In genomic region chr4:26434030-26434639, GRCh38 we compare ENCODE assay signal across 22 cellular contexts. TPM values are rescaled to one million over a fixed set of nuclear protein-coding genes. Genes with fewer than 3 reads are reported as not detected.
DNase-seq lines count a peak whose midpoint lies in the region; ATAC-seq, FAIRE-seq and TF ChIP-seq lines count a peak whose summit lies in the region.
"Had no signal": no experiment of that assay in that cellular context is flagged by ENCODE, and none has a peak within 500 bp of the region (broad histone marks: within the 10 kb centered on the region; RNA-seq: fewer than 3 reads in every experiment).

No MANE protein-coding gene starts in this region.

- intact Hi-C loops in vagina (cut with DNase I) = no loop called here

- H3K4me1 ChIP-seq in HEK293 (ENCODE audit: control insufficient read depth, insufficient read depth, low read length) (no peaks in the 10 kb centered on the region), vagina (no peaks in the 10 kb centered on the region)
- H3K4me1 ChIP-seq: colonic mucosa had no signal

- TF ChIP-seq POLR2A in vagina (IDR thresholded peaks at IDR 0.05) = no peak

- FAIRE-seq in G401.6 (lab: Jason Lieb, UNC) = peak; percentile 23
- peak; percentile 8 for FAIRE-seq in endometrium (lab: Jason Lieb, UNC)
- FAIRE-seq: D721Med had no signal

- TF ChIP-seq CTCF in HEK293 (tag by site-specific recombination; IDR thresholded peaks at IDR 0.05) (no peak), vagina (IDR thresholded peaks at IDR 0.05) (no peak)

- no peak for ATAC-seq in GM19035 (IDR thresholded peaks at IDR 0.05; ENCODE audit: unreplicated experiment)
- ATAC-seq: activated CD8-positive, alpha-beta T cell treated with anti-CD3 and anti-CD28 coated beads for 36 hours; natural killer cell; T-helper 17 cell had no signal

- H3K9me3 ChIP-seq in HEK293 (ENCODE audit: control insufficient read depth, insufficient read depth, low read depth, low read length) (no peaks in the 10 kb centered on the region), vagina (no peaks in the 10 kb centered on the region)
- H3K9me3 ChIP-seq: colonic mucosa, suprapubic skin had no signal

- CTCF ChIA-PET in HEK293 (lab: Yijun Ruan, JAX) = interaction anchor here (0.5 kb wide), 1 partner anchor 27 kb away, joined by 3 read pairs; no protein-coding TSS in a partner anchor

- H3K4me3 ChIP-seq in HEK293 (ENCODE audit: low read depth, low read length) = no peak overlapping the region
- no peak overlapping the region for H3K4me3 ChIP-seq in vagina
- H3K4me3 ChIP-seq: colonic mucosa, suprapubic skin had no signal

- peaks cover 4 to 52% of the 10 kb centered on the region in 2 experiments; a peak in 2 of 3 replicates for H3K36me3 ChIP-seq in HEK293 (ENCODE audit: control insufficient read depth in 2 of 2, insufficient read depth in 1 of 2, low read length in 2 of 2)
- peaks cover 0 to 24% of the 10 kb centered on the region in 2 donors for H3K36me3 ChIP-seq in vagina
- H3K36me3 ChIP-seq: colonic mucosa had no signal

- no peak overlapping the region for H3K27ac ChIP-seq in HEK293 (ENCODE audit: extremely low read depth, low read depth, low read length)
- no peak overlapping the region for H3K27ac ChIP-seq in vagina
- H3K27ac ChIP-seq: colonic mucosa, suprapubic skin, WERI-Rb-1 had no signal

- POLR2A ChIA-PET in HEK293 (lab: Yijun Ruan, JAX) = no interaction called here

- peak; percentile 54 for DNase-seq in myocyte (ENCODE audit: low read depth)
- no peak for DNase-seq in vagina (ENCODE audit: extremely low spot score in 2 of 2)
- no peak for DNase-seq in amniotic stem cell (lab: John Stamatoyannopoulos, UW)
- DNase-seq: activated CD8-positive, alpha-beta T cell treated with anti-CD3 and anti-CD28 coated beads for 36 hours; colonic mucosa; natural killer cell; NCI-H1092 treated with DMSO at 0.1 percent for 48 hours; NCI-H2081 treated with DMSO at 0.1 percent for 48 hours; NCI-H524 treated with DMSO at 0.1 percent for 48 hours; SHP77 treated with DMSO at 0.1 percent for 48 hours; stimulated activated CD8-positive, alpha-beta memory T cell treated with anti-CD3 and anti-CD28 coated beads, Interleukin-4, amount 100 ng/mL, for 48 hours; T-helper 17 cell; WERI-Rb-1 had no signal

- no peaks in the 10 kb centered on the region for H3K27me3 ChIP-seq in vagina
- H3K27me3 ChIP-seq: colonic mucosa, suprapubic skin had no signal

TF ChIP-seq in HEK293, 187 proteins besides CTCF, POLR2A, EP300 and RAD21:
- no peak for TF ChIP-seq ZFHX2 (tag by site-specific recombination; conservative IDR thresholded peaks at IDR 0.05)
- TF ChIP-seq ZNF223 (tag by site-specific recombination; IDR thresholded peaks at IDR 0.05) = no peak
- TF ChIP-seq ZNF664 (tag by site-specific recombination; IDR thresholded peaks at IDR 0.05) = peak; percentile 46; the same call in 1 of the 2 replicates
- no peak for TF ChIP-seq ZSCAN16 (tag by site-specific recombination; IDR thresholded peaks at IDR 0.05)
- no peak for TF ChIP-seq RBAK (tag by site-specific recombination; IDR thresholded peaks at IDR 0.05)
- TF ChIP-seq FEZF1 (tag by site-specific recombination; IDR thresholded peaks at IDR 0.05) = 0 out of 2 replicates have a peak, but pooled peaks have one; percentile 24
- TF ChIP-seq ZNF211 (tag by site-specific recombination; IDR thresholded peaks at IDR 0.05; ENCODE audit: low read depth) = no peak
- TF ChIP-seq HOXD13 (CRISPR knock-in tag; IDR thresholded peaks at IDR 0.05; ENCODE audit: borderline replicate concordance) = no peak
- TF ChIP-seq, protein P1, sequence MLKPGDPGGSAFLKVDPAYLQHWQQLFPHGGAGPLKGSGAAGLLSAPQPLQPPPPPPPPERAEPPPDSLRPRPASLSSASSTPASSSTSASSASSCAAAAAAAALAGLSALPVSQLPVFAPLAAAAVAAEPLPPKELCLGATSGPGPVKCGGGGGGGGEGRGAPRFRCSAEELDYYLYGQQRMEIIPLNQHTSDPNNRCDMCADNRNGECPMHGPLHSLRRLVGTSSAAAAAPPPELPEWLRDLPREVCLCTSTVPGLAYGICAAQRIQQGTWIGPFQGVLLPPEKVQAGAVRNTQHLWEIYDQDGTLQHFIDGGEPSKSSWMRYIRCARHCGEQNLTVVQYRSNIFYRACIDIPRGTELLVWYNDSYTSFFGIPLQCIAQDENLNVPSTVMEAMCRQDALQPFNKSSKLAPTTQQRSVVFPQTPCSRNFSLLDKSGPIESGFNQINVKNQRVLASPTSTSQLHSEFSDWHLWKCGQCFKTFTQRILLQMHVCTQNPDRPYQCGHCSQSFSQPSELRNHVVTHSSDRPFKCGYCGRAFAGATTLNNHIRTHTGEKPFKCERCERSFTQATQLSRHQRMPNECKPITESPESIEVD (tag by site-specific recombination; IDR thresholded peaks at IDR 0.05) = peak; percentile 50; the same call in 1 of the 2 replicates
- no peak for TF ChIP-seq ZNF561 (tag by site-specific recombination; IDR thresholded peaks at IDR 0.05; ENCODE audit: borderline replicate concordance)
- TF ChIP-seq ZNF777 (tag by site-specific recombination; IDR thresholded peaks at IDR 0.05; ENCODE audit: borderline replicate concordance) = no peak
- TF ChIP-seq TRIM28 (IDR thresholded peaks at IDR 0.05; ENCODE audit: borderline replicate concordance, low read length) = no peak
- 0 out of 2 replicates have a peak, but pooled peaks have one; percentile 36 for TF ChIP-seq ZNF558 (tag by site-specific recombination; IDR thresholded peaks at IDR 0.05)

RNA-seq across cellular contexts. Expression of gene CCKAR, which starts 56.1 kb away (rescaled TPM):
- 0.19 TPM in 1 of 2 replicates, not detected in the other for total RNA-seq in myocyte
- polyA plus RNA-seq in myocyte (2012) = 0.04 TPM
- total RNA-seq in vagina = 0.74 TPM
- total RNA-seq: activated CD8-positive, alpha-beta T cell treated with anti-CD3 and anti-CD28 coated beads for 36 hours; colonic mucosa; lung microvascular endothelial cell; natural killer cell; OCI-LY7; posterior vena cava; suprapubic skin; T-helper 17 cell had no signal
